In the genomic region with DNA sequence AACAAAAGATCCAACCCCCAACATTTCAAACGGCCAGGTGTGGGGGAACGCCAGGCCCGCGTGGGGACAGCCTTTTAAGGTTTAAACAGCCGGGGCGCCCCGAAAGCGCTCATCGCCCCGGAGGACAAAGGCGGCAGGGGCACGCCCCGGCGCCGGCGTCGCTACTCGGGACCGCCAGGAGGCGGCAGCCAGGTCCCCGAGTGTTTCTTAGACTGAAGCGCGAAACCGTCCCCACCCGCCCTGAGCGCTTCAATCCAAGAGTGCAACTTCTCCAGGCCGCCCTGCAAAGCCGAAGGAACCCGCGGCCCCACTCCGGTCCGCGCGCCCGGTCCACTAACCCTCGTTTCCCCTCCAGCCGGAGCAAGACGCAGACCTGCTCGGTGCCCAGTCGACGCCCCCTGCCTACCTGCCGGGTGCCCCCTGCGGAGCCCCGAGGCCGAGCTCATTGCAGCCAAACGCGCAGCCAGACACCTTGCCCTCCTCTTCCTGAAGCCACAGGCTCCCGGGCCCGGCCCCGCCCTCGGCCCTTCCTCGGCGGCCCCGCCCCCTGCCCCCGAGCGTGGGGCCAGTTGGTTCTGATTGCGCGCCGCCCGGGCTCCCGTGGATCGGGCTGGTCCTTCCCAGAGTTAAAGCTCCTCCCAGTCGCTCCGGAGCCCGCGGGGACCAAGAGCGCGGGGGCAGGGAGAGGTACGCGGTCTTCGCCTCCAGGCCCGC, we compare ENCODE assay signal across 1 cellular context.
TF ChIP-seq lines count a peak whose summit lies in the region.

CASP6 (minus strand) TSS at position 496 of the 714 bp plus-strand sequence; CDS start at position 446, 50 bp downstream.

TF ChIP-seq in GM12878, 131 proteins besides CTCF, POLR2A, EP300 and RAD21 (continued from another document):
- TF ChIP-seq, protein P1, sequence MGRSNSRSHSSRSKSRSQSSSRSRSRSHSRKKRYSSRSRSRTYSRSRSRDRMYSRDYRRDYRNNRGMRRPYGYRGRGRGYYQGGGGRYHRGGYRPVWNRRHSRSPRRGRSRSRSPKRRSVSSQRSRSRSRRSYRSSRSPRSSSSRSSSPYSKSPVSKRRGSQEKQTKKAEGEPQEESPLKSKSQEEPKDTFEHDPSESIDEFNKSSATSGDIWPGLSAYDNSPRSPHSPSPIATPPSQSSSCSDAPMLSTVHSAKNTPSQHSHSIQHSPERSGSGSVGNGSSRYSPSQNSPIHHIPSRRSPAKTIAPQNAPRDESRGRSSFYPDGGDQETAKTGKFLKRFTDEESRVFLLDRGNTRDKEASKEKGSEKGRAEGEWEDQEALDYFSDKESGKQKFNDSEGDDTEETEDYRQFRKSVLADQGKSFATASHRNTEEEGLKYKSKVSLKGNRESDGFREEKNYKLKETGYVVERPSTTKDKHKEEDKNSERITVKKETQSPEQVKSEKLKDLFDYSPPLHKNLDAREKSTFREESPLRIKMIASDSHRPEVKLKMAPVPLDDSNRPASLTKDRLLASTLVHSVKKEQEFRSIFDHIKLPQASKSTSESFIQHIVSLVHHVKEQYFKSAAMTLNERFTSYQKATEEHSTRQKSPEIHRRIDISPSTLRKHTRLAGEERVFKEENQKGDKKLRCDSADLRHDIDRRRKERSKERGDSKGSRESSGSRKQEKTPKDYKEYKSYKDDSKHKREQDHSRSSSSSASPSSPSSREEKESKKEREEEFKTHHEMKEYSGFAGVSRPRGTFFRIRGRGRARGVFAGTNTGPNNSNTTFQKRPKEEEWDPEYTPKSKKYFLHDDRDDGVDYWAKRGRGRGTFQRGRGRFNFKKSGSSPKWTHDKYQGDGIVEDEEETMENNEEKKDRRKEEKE (IDR thresholded peaks at IDR 0.05): no peak
- TF ChIP-seq MEF2B (IDR thresholded peaks at IDR 0.05; ENCODE audit: partially characterized antibody, poor library complexity, severe bottlenecking) (no peak), STAT3 (IDR thresholded peaks at IDR 0.05; ENCODE audit: low read depth, low read length) (no peak), EED (IDR thresholded peaks at IDR 0.05; ENCODE audit: low read depth) (no peak; the same call in 1 of the 2 replicates), PKNOX1 (IDR thresholded peaks at IDR 0.05) (no peak), ETV6 (conservative IDR thresholded peaks at IDR 0.05 in 1 of 2, IDR thresholded peaks at IDR 0.05 in 1 of 2; ENCODE audit: borderline replicate concordance in 1 of 2, low read depth in 1 of 2) (peak in 1 of 2 experiments; percentile 77; a peak in 1 of 4 replicates), ATF7 (IDR thresholded peaks at IDR 0.05; ENCODE audit: low read depth) (no peak), STAT1 (conservative IDR thresholded peaks at IDR 0.05) (no peak), TCF7 (IDR thresholded peaks at IDR 0.05; ENCODE audit: borderline replicate concordance) (no peak), HDAC6 (IDR thresholded peaks at IDR 0.05; ENCODE audit: unreplicated experiment) (no peak), KAT2A (conservative IDR thresholded peaks at IDR 0.05; ENCODE audit: control insufficient read depth, low read depth, low read length) (no peak), MTA3 (IDR thresholded peaks at IDR 0.05; ENCODE audit: borderline replicate concordance, low read length) (no peak), SP1 (IDR thresholded peaks at IDR 0.05; ENCODE audit: low read depth, low read length) (no peak), GATAD2B (conservative IDR thresholded peaks at IDR 0.05; ENCODE audit: low read depth) (no peak; the same call in 1 of the 2 replicates), FOS (IDR thresholded peaks at IDR 0.05; ENCODE audit: borderline replicate concordance, extremely low read depth, insufficient read length) (no peak)
- TF ChIP-seq, protein P2, sequence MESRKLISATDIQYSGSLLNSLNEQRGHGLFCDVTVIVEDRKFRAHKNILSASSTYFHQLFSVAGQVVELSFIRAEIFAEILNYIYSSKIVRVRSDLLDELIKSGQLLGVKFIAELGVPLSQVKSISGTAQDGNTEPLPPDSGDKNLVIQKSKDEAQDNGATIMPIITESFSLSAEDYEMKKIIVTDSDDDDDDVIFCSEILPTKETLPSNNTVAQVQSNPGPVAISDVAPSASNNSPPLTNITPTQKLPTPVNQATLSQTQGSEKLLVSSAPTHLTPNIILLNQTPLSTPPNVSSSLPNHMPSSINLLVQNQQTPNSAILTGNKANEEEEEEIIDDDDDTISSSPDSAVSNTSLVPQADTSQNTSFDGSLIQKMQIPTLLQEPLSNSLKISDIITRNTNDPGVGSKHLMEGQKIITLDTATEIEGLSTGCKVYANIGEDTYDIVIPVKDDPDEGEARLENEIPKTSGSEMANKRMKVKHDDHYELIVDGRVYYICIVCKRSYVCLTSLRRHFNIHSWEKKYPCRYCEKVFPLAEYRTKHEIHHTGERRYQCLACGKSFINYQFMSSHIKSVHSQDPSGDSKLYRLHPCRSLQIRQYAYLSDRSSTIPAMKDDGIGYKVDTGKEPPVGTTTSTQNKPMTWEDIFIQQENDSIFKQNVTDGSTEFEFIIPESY (IDR thresholded peaks at IDR 0.05): no peak
- TF ChIP-seq, protein P3, sequence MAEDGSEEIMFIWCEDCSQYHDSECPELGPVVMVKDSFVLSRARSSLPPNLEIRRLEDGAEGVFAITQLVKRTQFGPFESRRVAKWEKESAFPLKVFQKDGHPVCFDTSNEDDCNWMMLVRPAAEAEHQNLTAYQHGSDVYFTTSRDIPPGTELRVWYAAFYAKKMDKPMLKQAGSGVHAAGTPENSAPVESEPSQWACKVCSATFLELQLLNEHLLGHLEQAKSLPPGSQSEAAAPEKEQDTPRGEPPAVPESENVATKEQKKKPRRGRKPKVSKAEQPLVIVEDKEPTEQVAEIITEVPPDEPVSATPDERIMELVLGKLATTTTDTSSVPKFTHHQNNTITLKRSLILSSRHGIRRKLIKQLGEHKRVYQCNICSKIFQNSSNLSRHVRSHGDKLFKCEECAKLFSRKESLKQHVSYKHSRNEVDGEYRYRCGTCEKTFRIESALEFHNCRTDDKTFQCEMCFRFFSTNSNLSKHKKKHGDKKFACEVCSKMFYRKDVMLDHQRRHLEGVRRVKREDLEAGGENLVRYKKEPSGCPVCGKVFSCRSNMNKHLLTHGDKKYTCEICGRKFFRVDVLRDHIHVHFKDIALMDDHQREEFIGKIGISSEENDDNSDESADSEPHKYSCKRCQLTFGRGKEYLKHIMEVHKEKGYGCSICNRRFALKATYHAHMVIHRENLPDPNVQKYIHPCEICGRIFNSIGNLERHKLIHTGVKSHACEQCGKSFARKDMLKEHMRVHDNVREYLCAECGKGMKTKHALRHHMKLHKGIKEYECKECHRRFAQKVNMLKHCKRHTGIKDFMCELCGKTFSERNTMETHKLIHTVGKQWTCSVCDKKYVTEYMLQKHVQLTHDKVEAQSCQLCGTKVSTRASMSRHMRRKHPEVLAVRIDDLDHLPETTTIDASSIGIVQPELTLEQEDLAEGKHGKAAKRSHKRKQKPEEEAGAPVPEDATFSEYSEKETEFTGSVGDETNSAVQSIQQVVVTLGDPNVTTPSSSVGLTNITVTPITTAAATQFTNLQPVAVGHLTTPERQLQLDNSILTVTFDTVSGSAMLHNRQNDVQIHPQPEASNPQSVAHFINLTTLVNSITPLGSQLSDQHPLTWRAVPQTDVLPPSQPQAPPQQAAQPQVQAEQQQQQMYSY (CRISPR knock-in tag; IDR thresholded peaks at IDR 0.05): no peak
- TF ChIP-seq, protein P4, sequence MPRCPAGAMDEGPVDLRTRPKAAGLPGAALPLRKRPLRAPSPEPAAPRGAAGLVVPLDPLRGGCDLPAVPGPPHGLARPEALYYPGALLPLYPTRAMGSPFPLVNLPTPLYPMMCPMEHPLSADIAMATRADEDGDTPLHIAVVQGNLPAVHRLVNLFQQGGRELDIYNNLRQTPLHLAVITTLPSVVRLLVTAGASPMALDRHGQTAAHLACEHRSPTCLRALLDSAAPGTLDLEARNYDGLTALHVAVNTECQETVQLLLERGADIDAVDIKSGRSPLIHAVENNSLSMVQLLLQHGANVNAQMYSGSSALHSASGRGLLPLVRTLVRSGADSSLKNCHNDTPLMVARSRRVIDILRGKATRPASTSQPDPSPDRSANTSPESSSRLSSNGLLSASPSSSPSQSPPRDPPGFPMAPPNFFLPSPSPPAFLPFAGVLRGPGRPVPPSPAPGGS (IDR thresholded peaks at IDR 0.05; ENCODE audit: borderline replicate concordance, insufficient read depth, low read depth, low read length, poor library complexity, severe bottlenecking): peak; percentile 33
TF ChIP-seq in GM12878: peak in this region for 28.
